In genomic region chr7:155956977-155957376, GRCh38 we compare ENCODE assay signal across 18 cellular contexts.
DNase-seq lines count a peak whose midpoint lies in the region; ATAC-seq and TF ChIP-seq lines count a peak whose summit lies in the region.
"Had no signal": no experiment of that assay in that cellular context is flagged by ENCODE, and none has a peak within 500 bp of the region (broad histone marks: within the 10 kb centered on the region; RNA-seq: fewer than 3 reads in every experiment).

No MANE protein-coding gene starts in this region.

- no peak overlapping the region for H2AK5ac ChIP-seq in neuronal stem cell (ENCODE audit: low read depth, low read length)

- no peak for ATAC-seq in Right ventricle myocardium superior (ENCODE audit: poor library complexity)
- ATAC-seq: GM12878 had no signal

- H2BK15ac ChIP-seq in neuronal stem cell (ENCODE audit: low read length): no peak overlapping the region

- no peak overlapping the region for H3K4ac ChIP-seq in neuronal stem cell (ENCODE audit: low read length)

- no peak overlapping the region for H3K4me3 ChIP-seq in right atrium auricular region
- no peak overlapping the region for H3K4me3 ChIP-seq in neuronal stem cell (ENCODE audit: low read length in 2 of 2)
- H3K4me3 ChIP-seq: GM12878, GM23248 had no signal

- no peaks in the 10 kb centered on the region for H3K27me3 ChIP-seq in right atrium auricular region
- H3K27me3 ChIP-seq in neuronal stem cell (ENCODE audit: control insufficient read depth in 3 of 3, insufficient read depth in 3 of 3, low read depth in 1 of 3, low read length in 3 of 3): no peaks in the 10 kb centered on the region

- WGBS in neuronal stem cell (ENCODE audit: extremely low coverage in 2 of 2, insufficient read length in 2 of 2, insufficient replicate concordance in 1 of 2), 2 donors: no CpG with 5 or more reads among the region's 12 CpGs

- H3K14ac ChIP-seq in neuronal stem cell (ENCODE audit: low read length): peak overlapping the region; percentile 11

- peak overlapping the region; percentile 7 for H3K18ac ChIP-seq in neuronal stem cell (ENCODE audit: low read length)

- H2BK120ac ChIP-seq in neuronal stem cell (ENCODE audit: low read depth, low read length): no peak overlapping the region

- H3K9ac ChIP-seq in neuronal stem cell (ENCODE audit: low read depth, low read length, poor library complexity): no peak overlapping the region
- H3K9ac ChIP-seq: GM23248 had no signal

- H2BK5ac ChIP-seq in neuronal stem cell (ENCODE audit: low read length): no peak overlapping the region

- DNase-seq in right atrium auricular region (ENCODE audit: low spot score) (peak; percentile 36), Right ventricle myocardium superior (no peak), ecto neural progenitor cell (ENCODE audit: low spot score) (peak; percentile 35), neuronal stem cell (ENCODE audit: low spot score) (no peak), NCI-H345 treated with DMSO at 0.1 percent for 48 hours (lab: John Stamatoyannopoulos, UW; ENCODE audit: unreplicated experiment) (no peak), putamen (ENCODE audit: low spot score) (no peak)
- DNase-seq: 8988T; C1 segment of cervical spinal cord; Caco-2; CD4-positive, alpha-beta memory T cell; DMS 273 treated with DMSO at 0.1 percent for 48 hours; DMS79; EL; GDM1; GM23248; H7; HCEC 1CT had no signal

- H4K8ac ChIP-seq in neuronal stem cell (ENCODE audit: low read depth, low read length): no peak overlapping the region

- H3K79me1 ChIP-seq in neuronal stem cell (ENCODE audit: low read depth, low read length): no peaks in the 10 kb centered on the region

- no peak overlapping the region for H2BK12ac ChIP-seq in neuronal stem cell (ENCODE audit: low read length)

- H3K27ac ChIP-seq in right atrium auricular region (no peak overlapping the region), neuronal stem cell (replicated peaks; ENCODE audit: low read length) (no peak overlapping the region)
- H3K27ac ChIP-seq: GM23248 had no signal

- no peak overlapping the region for H3K4me2 ChIP-seq in neuronal stem cell (ENCODE audit: insufficient read depth, low read length, poor library complexity, severe bottlenecking)

- no peaks in the 10 kb centered on the region for H3K36me3 ChIP-seq in right atrium auricular region
- peaks cover 0 to 2% of the 10 kb centered on the region in 2 donors for H3K36me3 ChIP-seq in neuronal stem cell (replicated peaks in 1 of 2; ENCODE audit: control insufficient read depth in 2 of 2, insufficient read depth in 2 of 2, low read length in 2 of 2)

- H3K9me3 ChIP-seq in right atrium auricular region (no peaks in the 10 kb centered on the region), neuronal stem cell (replicated peaks in 1 of 2; ENCODE audit: control insufficient read depth in 2 of 2, insufficient read depth in 1 of 2, low read depth in 1 of 2, low read length in 2 of 2) (peaks cover 0 to 1% of the 10 kb centered on the region in 2 donors)
- H3K9me3 ChIP-seq: Caco-2 had no signal

- no peak for TF ChIP-seq CTCF in right atrium auricular region (IDR thresholded peaks at IDR 0.05)

- no peak overlapping the region for H4K91ac ChIP-seq in neuronal stem cell (ENCODE audit: low read depth, low read length, poor library complexity)

- intact Hi-C loops in Right ventricle myocardium superior (cut with DNase I): no loop called here

- H3K23ac ChIP-seq in neuronal stem cell (ENCODE audit: low read depth, low read length, poor library complexity): no peak overlapping the region

- no peak overlapping the region for H2AFZ ChIP-seq in neuronal stem cell (ENCODE audit: low read length)
- H2AFZ ChIP-seq: GM23248 had no signal

- H3K4me1 ChIP-seq in right atrium auricular region (no peaks in the 10 kb centered on the region), neuronal stem cell (ENCODE audit: control insufficient read depth in 2 of 2, insufficient read depth in 1 of 2, low read depth in 1 of 2, low read length in 2 of 2) (peaks cover 0 to 7% of the 10 kb centered on the region in 2 donors)

Comparison
In these comparisons a context has a peak if more than half of its experiments do, and no peak if none do; other contexts are left out.
1. DNase-seq: peak in right atrium auricular region (single experiment) and ecto neural progenitor cell (single experiment); none in Right ventricle myocardium superior (single experiment), neuronal stem cell (single experiment), NCI-H345 treated with DMSO at 0.1 percent for 48 hours (single experiment) and putamen (single experiment).